10 cellular contexts compared by ENCODE assay signal in the genomic region with DNA sequence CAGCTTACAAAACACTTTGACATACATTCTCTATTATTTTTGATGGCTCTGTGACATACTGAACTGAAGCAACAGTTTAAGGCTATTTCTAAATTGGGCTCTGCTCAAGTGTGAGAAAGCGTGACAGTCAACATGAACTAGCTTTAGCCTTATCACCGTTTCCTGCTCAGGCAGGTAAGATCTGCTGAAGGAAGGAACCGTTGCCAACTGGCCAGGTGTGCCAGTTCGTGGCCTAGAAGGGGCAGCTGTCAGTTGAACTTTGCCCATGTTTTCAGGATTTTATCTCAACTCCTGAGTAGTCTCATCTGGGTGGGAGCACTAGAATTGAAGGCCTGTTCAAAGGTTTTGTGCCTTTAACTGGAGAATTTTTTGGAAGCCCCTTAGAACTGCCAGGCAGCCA.
A peak's percentile ranks its signal among the peaks of the same experiment; 100 is the strongest.
DNase-seq lines count a peak whose midpoint lies in the region; ATAC-seq lines count a peak whose summit lies in the region.
"Had no signal": no experiment of that assay in that cellular context is flagged by ENCODE, and none has a peak within 500 bp of the region (broad histone marks: within the 10 kb centered on the region; RNA-seq: fewer than 3 reads in every experiment).

No MANE protein-coding gene starts in this region.

- H3K4me3 Mint-ChIP-seq in T-helper 1 cell treated with Interleukin-12 subunit alpha and Interleukin-12 subunit beta and Interleukin-4 antibody, amounts not matched to agents 30 μg/mL and 1 μg/mL, for 36 hours, result no peak overlapping the region
- peak overlapping the region; percentile 36 to 39 for H3K4me3 Mint-ChIP-seq in stimulated activated naive B cell treated with anti-CD40 and anti-IgM and Interleukin-4, amounts not matched to agents 10 μg/mL and 1 μg/mL and 100 μg/mL, for 72 hours

- H3K4me1 Mint-ChIP-seq in T-helper 1 cell treated with Interleukin-12 subunit alpha and Interleukin-12 subunit beta and Interleukin-4 antibody, amounts not matched to agents 30 μg/mL and 1 μg/mL, for 36 hours (ENCODE audit: low read depth), result peaks cover 82% of the 10 kb centered on the region
- peaks cover 67 to 99% of the 10 kb centered on the region in 2 donors for H3K4me1 Mint-ChIP-seq in stimulated activated naive B cell treated with anti-CD40 and anti-IgM and Interleukin-4, amounts not matched to agents 10 μg/mL and 1 μg/mL and 100 μg/mL, for 72 hours

- no peaks in the 10 kb centered on the region for H3K27me3 Mint-ChIP-seq in T-helper 1 cell treated with Interleukin-12 subunit alpha and Interleukin-12 subunit beta and Interleukin-4 antibody, amounts not matched to agents 30 μg/mL and 1 μg/mL, for 36 hours (ENCODE audit: low read depth)
- H3K27me3 Mint-ChIP-seq in stimulated activated naive B cell treated with anti-CD40 and anti-IgM and Interleukin-4, amounts not matched to agents 10 μg/mL and 1 μg/mL and 100 μg/mL, for 72 hours, result no peaks in the 10 kb centered on the region

- peaks cover 32% of the 10 kb centered on the region for H3K36me3 Mint-ChIP-seq in T-helper 1 cell treated with Interleukin-12 subunit alpha and Interleukin-12 subunit beta and Interleukin-4 antibody, amounts not matched to agents 30 μg/mL and 1 μg/mL, for 36 hours (ENCODE audit: low read depth)
- H3K36me3 Mint-ChIP-seq in stimulated activated naive B cell treated with anti-CD40 and anti-IgM and Interleukin-4, amounts not matched to agents 10 μg/mL and 1 μg/mL and 100 μg/mL, for 72 hours, result peaks cover 18 to 31% of the 10 kb centered on the region in 2 donors

- peak overlapping the region; percentile 34 for H3K27ac Mint-ChIP-seq in T-helper 1 cell treated with Interleukin-12 subunit alpha and Interleukin-12 subunit beta and Interleukin-4 antibody, amounts not matched to agents 30 μg/mL and 1 μg/mL, for 36 hours
- H3K27ac Mint-ChIP-seq in stimulated activated naive B cell treated with anti-CD40 and anti-IgM and Interleukin-4, amounts not matched to agents 10 μg/mL and 1 μg/mL and 100 μg/mL, for 72 hours, result peak overlapping the region; percentile 89

- DNase-seq in T-helper 1 cell (no peak), NCI-H2196 treated with DMSO at 0.1 percent for 48 hours (lab: John Stamatoyannopoulos, UW; ENCODE audit: unreplicated experiment) (peak; percentile 50), epithelial cell of prostate (ENCODE audit: low read depth, low spot score) (no peak), NCI-H2227 (lab: John Stamatoyannopoulos, UW; ENCODE audit: unreplicated experiment) (no peak), caudate nucleus (lab: John Stamatoyannopoulos, UW) (no peak), inferior parietal cortex (ENCODE audit: extremely low spot score) (no peak)
- no peak for DNase-seq in stimulated activated naive B cell treated with anti-CD40 and anti-IgM and Interleukin-4, amounts not matched to agents 10 μg/mL and 1 μg/mL and 100 μg/mL, for 72 hours
- DNase-seq: brain microvascular endothelial cell had no signal

- H3K27ac ChIP-seq in epithelial cell of prostate (peak overlapping the region; percentile 83), caudate nucleus (ENCODE audit: low read depth, low read length) (no peak overlapping the region)
- H3K27ac ChIP-seq: brain microvascular endothelial cell had no signal

- no peaks in the 10 kb centered on the region for H3K9me3 Mint-ChIP-seq in T-helper 1 cell treated with Interleukin-12 subunit alpha and Interleukin-12 subunit beta and Interleukin-4 antibody, amounts not matched to agents 30 μg/mL and 1 μg/mL, for 36 hours
- peaks cover 5 to 7% of the 10 kb centered on the region in 2 donors for H3K9me3 Mint-ChIP-seq in stimulated activated naive B cell treated with anti-CD40 and anti-IgM and Interleukin-4, amounts not matched to agents 10 μg/mL and 1 μg/mL and 100 μg/mL, for 72 hours

- ATAC-seq in stimulated activated naive B cell treated with anti-CD40 and anti-IgM and Interleukin-4, amounts not matched to agents 10 μg/mL and 1 μg/mL and 100 μg/mL, for 72 hours (replicated peaks), result no peak
- ATAC-seq: activated CD4-positive, CD25-positive, alpha-beta regulatory T cell treated with anti-CD3 and anti-CD28 coated beads, Interleukin-2, amount 50 U/mL, for 24 hours had no signal
